ENCODE assay signal across 19 cellular contexts in the genomic region with DNA sequence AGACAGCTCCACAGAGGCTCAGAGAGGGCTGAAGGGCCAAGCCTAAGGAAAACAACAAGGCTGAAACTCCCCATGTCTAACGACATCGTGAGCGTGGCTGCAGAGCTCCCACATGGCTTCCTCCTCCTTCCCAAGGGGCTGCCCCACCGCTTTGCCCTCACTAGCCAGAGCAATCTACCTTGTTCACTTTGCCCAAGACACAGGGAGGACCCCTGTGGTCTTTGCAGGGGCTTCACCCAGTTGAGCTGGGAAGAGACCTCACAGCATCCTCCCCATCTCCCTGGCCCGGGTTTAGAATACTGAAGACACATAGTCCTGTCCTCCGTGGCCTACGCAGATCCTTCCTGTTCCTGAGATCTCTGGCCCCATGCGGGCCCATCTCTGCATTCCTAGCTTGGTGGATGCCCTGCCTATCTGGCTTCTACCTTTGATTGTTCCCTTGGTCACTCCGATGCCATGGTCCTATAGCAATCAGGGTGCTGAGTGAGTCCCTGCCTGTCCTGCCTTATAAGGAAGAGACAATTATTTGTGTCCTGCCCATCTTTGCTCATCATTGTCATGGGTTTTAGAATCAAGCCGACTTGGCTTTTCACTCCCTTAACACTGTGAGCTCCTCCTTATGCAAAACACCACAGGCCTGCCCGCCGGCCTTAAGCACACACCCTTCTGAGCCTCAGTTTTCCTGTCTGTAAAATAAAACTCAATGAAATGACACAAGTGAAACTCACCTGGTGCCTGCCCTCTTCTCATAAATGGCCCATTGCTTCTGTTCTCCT.
DNase-seq lines count a peak whose midpoint lies in the region; ATAC-seq, FAIRE-seq and TF ChIP-seq lines count a peak whose summit lies in the region.
"Had no signal": no experiment of that assay in that cellular context is flagged by ENCODE, and none has a peak within 500 bp of the region (broad histone marks: within the 10 kb centered on the region; RNA-seq: fewer than 3 reads in every experiment).

No MANE protein-coding gene starts in this region.

- H3K4me2 ChIP-seq in BLaER1 treated with 17β-estradiol and CSF1 and Interleukin-3, amounts not matched to agents 10 nM and 100 nM, result peak overlapping the region in 10 of 11 experiments; percentile 10 to 86 (median 72); a peak in 19 of 22 replicates
- H3K4me2 ChIP-seq in GM23338, result no peak overlapping the region
- H3K4me2 ChIP-seq in astrocyte (ENCODE audit: low read length), result no peak overlapping the region
- no peak overlapping the region for H3K4me2 ChIP-seq in mesenchymal stem cell (ENCODE audit: low read length, poor library complexity, severe bottlenecking)
- no peak overlapping the region for H3K4me2 ChIP-seq in PC-9

- no peak overlapping the region for H3K27ac Mint-ChIP-seq in GM23338
- no peak overlapping the region for H3K27ac Mint-ChIP-seq in astrocyte (ENCODE audit: unreplicated experiment)
- H3K27ac Mint-ChIP-seq: CD4-positive, alpha-beta T cell had no signal

- peak; percentile 71 for ATAC-seq in GM23338
- ATAC-seq in HG03354 (IDR thresholded peaks at IDR 0.05; ENCODE audit: poor library complexity, severe bottlenecking, unreplicated experiment), result no peak
- ATAC-seq: SK-N-SH treated with all-trans-retinoic acid at 6 μM for 48 hours had no signal

- POLR2A ChIA-PET in PC-9 (lab: Charles Lee; ENCODE audit: unreplicated experiment), result no interaction called here

- H3K4me1 ChIP-seq in BLaER1 treated with 17β-estradiol and CSF1 and Interleukin-3, amounts not matched to agents 10 nM and 100 nM, result peaks cover 34 to 55% (median 50%) of the 10 kb centered on the region in 10 experiments
- no peaks in the 10 kb centered on the region for H3K4me1 ChIP-seq in GM23338 (ENCODE audit: insufficient read depth)
- no peaks in the 10 kb centered on the region for H3K4me1 ChIP-seq in astrocyte (ENCODE audit: insufficient read depth, low read length)
- peaks cover 13% of the 10 kb centered on the region for H3K4me1 ChIP-seq in mesenchymal stem cell (ENCODE audit: control insufficient read depth, insufficient read depth, low read depth, low read length)
- H3K4me1 ChIP-seq in PC-9 (replicated peaks; ENCODE audit: insufficient read depth), result no peaks in the 10 kb centered on the region

- BruUV-seq in PC-9 (replicated peaks; lab: Mats Ljungman, UMichigan), result no TSS peak

- intact Hi-C loops in PC-9 (cut with micrococcal nuclease; ENCODE audit: unreplicated experiment), result no loop called here

- H3K4me3 ChIP-seq in BLaER1 treated with 17β-estradiol and CSF1 and Interleukin-3, amounts not matched to agents 10 nM and 100 nM, result no peak overlapping the region
- no peak overlapping the region for H3K4me3 ChIP-seq in GM23338
- H3K4me3 ChIP-seq in astrocyte (ENCODE audit: insufficient read depth, low read depth, low read length), result no peak overlapping the region
- H3K4me3 ChIP-seq in mesenchymal stem cell (ENCODE audit: insufficient read depth in 1 of 2, low read depth in 1 of 2, low read length in 2 of 2), result no peak overlapping the region
- H3K4me3 ChIP-seq in PC-9, result no peak overlapping the region
- H3K4me3 ChIP-seq: GM23248, MG63 had no signal

- no peak overlapping the region for H4K8ac ChIP-seq in mesenchymal stem cell (ENCODE audit: low read length)

- H2AK5ac ChIP-seq in mesenchymal stem cell (ENCODE audit: low read length, severe bottlenecking), result no peak overlapping the region

- H3K9me2 ChIP-seq in GM23338 (ENCODE audit: insufficient read depth) (no peaks in the 10 kb centered on the region), PC-9 (ENCODE audit: insufficient read depth) (no peaks in the 10 kb centered on the region)

- no peak overlapping the region for H2BK5ac ChIP-seq in mesenchymal stem cell (ENCODE audit: low read depth, low read length, poor library complexity, severe bottlenecking)

- H3K4me1 Mint-ChIP-seq in GM23338, result peaks cover 9% of the 10 kb centered on the region
- no peaks in the 10 kb centered on the region for H3K4me1 Mint-ChIP-seq in astrocyte (ENCODE audit: low read depth, unreplicated experiment)

- H3K9me3 ChIP-seq in BLaER1 treated with 17β-estradiol and CSF1 and Interleukin-3, amounts not matched to agents 10 nM and 100 nM (replicated peaks in 1 of 11), result peaks cover 0 to 5% (median 0%) of the 10 kb centered on the region in 11 experiments; a peak in 2 of 22 replicates
- H3K9me3 ChIP-seq in astrocyte (ENCODE audit: insufficient read depth, low read depth, low read length), result no peaks in the 10 kb centered on the region
- H3K9me3 ChIP-seq in mesenchymal stem cell (ENCODE audit: control insufficient read depth, low read length), result no peaks in the 10 kb centered on the region
- H3K9me3 ChIP-seq in PC-9 (ENCODE audit: insufficient read depth, low read depth), result no peaks in the 10 kb centered on the region
- H3K9me3 ChIP-seq: MG63 had no signal

- H3K79me2 ChIP-seq in GM23338 (replicated peaks; ENCODE audit: insufficient read depth) (no peaks in the 10 kb centered on the region), astrocyte (ENCODE audit: insufficient read depth, low read length) (no peaks in the 10 kb centered on the region), PC-9 (ENCODE audit: low read depth) (no peaks in the 10 kb centered on the region)

- H3K23ac ChIP-seq in mesenchymal stem cell (ENCODE audit: low read length in 2 of 2), result peak overlapping the region in 1 of 2 experiments; percentile 18

- peak overlapping the region; percentile 14 to 90 for H2BK12ac ChIP-seq in mesenchymal stem cell (ENCODE audit: low read length in 2 of 2)

- no peak overlapping the region for H2BK120ac ChIP-seq in mesenchymal stem cell (ENCODE audit: low read depth, low read length)

- peak overlapping the region; percentile 69; the same call in 1 of the 2 replicates for H2AFZ ChIP-seq in GM23338
- H2AFZ ChIP-seq in astrocyte (ENCODE audit: low read depth, low read length), result peak overlapping the region; percentile 10
- H2AFZ ChIP-seq in mesenchymal stem cell (ENCODE audit: low read depth, low read length), result no peak overlapping the region
- H2AFZ ChIP-seq in PC-9, result no peak overlapping the region
- H2AFZ ChIP-seq: GM23248 had no signal

- H3K4me3 Mint-ChIP-seq in GM23338, result no peak overlapping the region
- no peak overlapping the region for H3K4me3 Mint-ChIP-seq in astrocyte (ENCODE audit: unreplicated experiment)
- H3K4me3 Mint-ChIP-seq: CD4-positive, alpha-beta T cell had no signal

- peaks cover 0 to 27% (median 0%) of the 10 kb centered on the region in 11 experiments; a peak in 5 of 22 replicates for H3K36me3 ChIP-seq in BLaER1 treated with 17β-estradiol and CSF1 and Interleukin-3, amounts not matched to agents 10 nM and 100 nM
- H3K36me3 ChIP-seq in GM23338 (ENCODE audit: insufficient read depth) (no peaks in the 10 kb centered on the region), astrocyte (ENCODE audit: insufficient read depth, low read length) (no peaks in the 10 kb centered on the region), mesenchymal stem cell (ENCODE audit: control insufficient read depth in 1 of 2, insufficient read depth in 2 of 2, low read depth in 1 of 2, low read length in 2 of 2) (peaks cover 0 to 3% of the 10 kb centered on the region in 2 experiments), PC-9 (ENCODE audit: low read depth) (no peaks in the 10 kb centered on the region)
- H3K36me3 ChIP-seq: MG63 had no signal

- WGBS in mesenchymal stem cell, result 92% methylated on average over 12 of the region's 12 CpGs

- H3K18ac ChIP-seq in mesenchymal stem cell (ENCODE audit: low read depth in 1 of 2, low read length in 2 of 2), result peak overlapping the region in 1 of 2 experiments; percentile 42

- H3K27me3 Mint-ChIP-seq in GM23338 (ENCODE audit: insufficient read depth, low read depth, poor library complexity) (peaks cover 1% of the 10 kb centered on the region), astrocyte (ENCODE audit: low read depth, unreplicated experiment) (peaks cover 44% of the 10 kb centered on the region)
- H3K27me3 Mint-ChIP-seq: CD4-positive, alpha-beta T cell had no signal

- no peaks in the 10 kb centered on the region for H3K9me3 Mint-ChIP-seq in GM23338
- no peaks in the 10 kb centered on the region for H3K9me3 Mint-ChIP-seq in astrocyte (ENCODE audit: unreplicated experiment)
- H3K9me3 Mint-ChIP-seq: CD4-positive, alpha-beta T cell had no signal

- H3K36me3 Mint-ChIP-seq in GM23338 (ENCODE audit: low read depth) (no peaks in the 10 kb centered on the region), astrocyte (ENCODE audit: low read depth, unreplicated experiment) (no peaks in the 10 kb centered on the region)

- no peaks in the 10 kb centered on the region for H3K79me1 ChIP-seq in mesenchymal stem cell (replicated peaks; ENCODE audit: low read length, poor library complexity, severe bottlenecking)

- peaks cover 0 to 18% (median 0%) of the 10 kb centered on the region in 11 experiments; a peak in 2 of 22 replicates for H4K20me1 ChIP-seq in BLaER1 treated with 17β-estradiol and CSF1 and Interleukin-3, amounts not matched to agents 10 nM and 100 nM
- no peaks in the 10 kb centered on the region for H4K20me1 ChIP-seq in GM23338 (replicated peaks; ENCODE audit: insufficient read depth)
- no peaks in the 10 kb centered on the region for H4K20me1 ChIP-seq in astrocyte (ENCODE audit: insufficient read depth, low read length)
- H4K20me1 ChIP-seq in PC-9 (ENCODE audit: insufficient read depth), result no peaks in the 10 kb centered on the region

- H3K9ac ChIP-seq in BLaER1 treated with 17β-estradiol and CSF1 and Interleukin-3, amounts not matched to agents 10 nM and 100 nM, result peak overlapping the region in 1 of 11 experiments; percentile 42; a peak in 2 of 22 replicates
- H3K9ac ChIP-seq in astrocyte (ENCODE audit: low read length) (no peak overlapping the region), mesenchymal stem cell (ENCODE audit: low read length) (no peak overlapping the region)
- H3K9ac ChIP-seq: GM23248 had no signal

- H3K27ac ChIP-seq in BLaER1 treated with 17β-estradiol and CSF1 and Interleukin-3, amounts not matched to agents 10 nM and 100 nM, result peak overlapping the region in 5 of 11 experiments; percentile 1 to 51 (median 32); a peak in 6 of 22 replicates
- H3K27ac ChIP-seq in GM23338 (ENCODE audit: low read depth), result no peak overlapping the region
- H3K27ac ChIP-seq in astrocyte (ENCODE audit: low read depth, low read length), result no peak overlapping the region
- no peak overlapping the region for H3K27ac ChIP-seq in mesenchymal stem cell (ENCODE audit: low read length, poor library complexity, severe bottlenecking)
- no peak overlapping the region for H3K27ac ChIP-seq in PC-9
- H3K27ac ChIP-seq: GM23248 had no signal

- peak overlapping the region in 1 of 2 experiments; percentile 30 for H3K4ac ChIP-seq in mesenchymal stem cell (ENCODE audit: low read depth in 1 of 2, low read length in 2 of 2)

- H4K91ac ChIP-seq in mesenchymal stem cell (ENCODE audit: low read length), result peak overlapping the region; percentile 34

- no peaks in the 10 kb centered on the region for H3K27me3 ChIP-seq in BLaER1 treated with 17β-estradiol and CSF1 and Interleukin-3, amounts not matched to agents 10 nM and 100 nM
- no peaks in the 10 kb centered on the region for H3K27me3 ChIP-seq in GM23338 (ENCODE audit: insufficient read depth)
- H3K27me3 ChIP-seq in astrocyte (ENCODE audit: insufficient read depth, low read length), result no peaks in the 10 kb centered on the region
- peaks cover 0 to 19% of the 10 kb centered on the region in 2 experiments for H3K27me3 ChIP-seq in mesenchymal stem cell (ENCODE audit: control insufficient read depth in 1 of 2, insufficient read depth in 1 of 2, low read length in 2 of 2)
- H3K27me3 ChIP-seq in PC-9 (ENCODE audit: insufficient read depth, low read depth), result no peaks in the 10 kb centered on the region
- H3K27me3 ChIP-seq: MG63 had no signal

- TF ChIP-seq CTCF in GM23338 (conservative IDR thresholded peaks at IDR 0.05; ENCODE audit: low read depth in 2 of 2), result no peak
- TF ChIP-seq CTCF in astrocyte (IDR thresholded peaks at IDR 0.05; ENCODE audit: insufficient read depth, low read depth, low read length), result no peak
- TF ChIP-seq CTCF in PC-9 (conservative IDR thresholded peaks at IDR 0.05), result no peak

- DNase-seq in GM23338 (ENCODE audit: low spot score) (no peak), astrocyte (ENCODE audit: low read depth) (no peak), mesenchymal stem cell (no peak), PC-9 (no peak), NCI-H1436 treated with DMSO at 0.1 percent for 48 hours (lab: John Stamatoyannopoulos, UW) (no peak)
- no peak for DNase-seq in activated CD4-positive, alpha-beta T cell treated with anti-CD3 and anti-CD28 coated beads, Interleukin-2, amount 50 U/mL, for 1 hour
- DNase-seq: AML-193; CD4-positive, alpha-beta T cell; GM23248; MG63; NCI-H1092 treated with DMSO at 0.1 percent for 48 hours; NCI-H1694; NCI-H2107; NCI-H2227 treated with DMSO at 0.1 percent for 48 hours; NCI-H524; SHP77 treated with DMSO at 0.1 percent for 48 hours had no signal

- FAIRE-seq in astrocyte (lab: Jason Lieb, UNC), result no peak

- H3F3A ChIP-seq in GM23338 (replicated peaks; ENCODE audit: low read depth) (no peaks in the 10 kb centered on the region), PC-9 (ENCODE audit: insufficient read depth, low read depth) (no peaks in the 10 kb centered on the region)

- CTCF ChIA-PET in PC-9 (lab: Charles Lee), result interaction anchor here (0.7 to 0.9 kb wide), 2 partner anchors 9 to 24 kb away, joined by 3 read pairs; no protein-coding TSS in a partner anchor

- H2BK15ac ChIP-seq in mesenchymal stem cell (ENCODE audit: low read depth, poor library complexity, severe bottlenecking), result no peak overlapping the region

- H3K14ac ChIP-seq in mesenchymal stem cell (ENCODE audit: low read length in 2 of 2), result peak overlapping the region in 1 of 2 experiments; percentile 51

Comparison
In these comparisons a context has a peak if more than half of its experiments do, and no peak if none do; other contexts are left out.
1. H3K4me2 ChIP-seq: peak in BLaER1 treated with 17β-estradiol and CSF1 and Interleukin-3, amounts not matched to agents 10 nM and 100 nM (10 of 11); none in GM23338 (single experiment), astrocyte (single experiment), mesenchymal stem cell (single experiment) and PC-9 (single experiment).
2. H2AFZ ChIP-seq: peak in GM23338 (single experiment) and astrocyte (single experiment); none in mesenchymal stem cell (single experiment) and PC-9 (single experiment).